28 cellular contexts compared by ENCODE assay signal in the genomic region with DNA sequence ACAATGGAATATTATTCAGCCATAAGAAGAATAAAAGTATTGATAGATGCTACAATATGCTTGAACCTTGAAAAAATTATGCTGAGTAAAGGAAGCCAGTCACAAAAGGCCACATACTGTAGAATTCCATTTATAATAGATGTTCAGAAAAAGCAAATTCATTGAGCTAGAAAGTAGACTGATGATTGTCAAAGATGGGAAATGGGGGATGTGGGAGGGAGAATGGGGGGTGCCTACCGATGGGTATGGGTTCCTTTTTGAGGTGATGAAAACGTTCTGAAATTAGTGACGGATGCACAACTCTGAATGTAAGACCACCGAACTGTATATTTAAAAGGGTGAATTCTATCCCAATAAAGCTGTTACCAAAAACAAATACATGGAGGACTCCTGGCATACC.
"Had no signal": no experiment of that assay in that cellular context is flagged by ENCODE, and none has a peak within 500 bp of the region (broad histone marks: within the 10 kb centered on the region; RNA-seq: fewer than 3 reads in every experiment).

No MANE protein-coding gene starts in this region.

- H3K4me3 ChIP-seq: coronary artery, esophagus muscularis mucosa, heart right ventricle, left ventricle myocardium inferior, lower lobe of right lung, psoas muscle, skin epidermis, stomach, thyroid gland had no signal

- FAIRE-seq: endothelial cell of umbilical vein had no signal

- H3K27ac ChIP-seq: coronary artery, esophagus muscularis mucosa, foreskin keratinocyte, left ventricle myocardium inferior, lower lobe of right lung, psoas muscle, stomach, thyroid gland had no signal

- H3K27ac Mint-ChIP-seq: nephron progenitor cell had no signal

- DNase-seq: dermis blood vessel endothelial cell; effector memory CD4-positive, alpha-beta T cell; foreskin keratinocyte; glutamatergic neuron; heart right ventricle; hippocampal formation; immature natural killer cell; islet precursor cell; kidney glomerular epithelial cell; left colon; left ventricle myocardium inferior; lower lobe of right lung; naive thymus-derived CD8-positive, alpha-beta T cell; nephron progenitor cell; nucleus accumbens; psoas muscle; right cardiac atrium; stimulated activated CD4-positive, alpha-beta T cell treated with anti-CD3 and anti-CD28 coated beads, Interleukin-15, amount 100 ng/mL, for 24 hours; stimulated activated CD4-positive, alpha-beta T cell treated with anti-CD3 and anti-CD28 coated beads, Interleukin-4, amount 100 ng/mL, for 1 hour; stimulated activated CD8-positive, alpha-beta memory T cell treated with anti-CD3 and anti-CD28 coated beads, Interleukin-4, amount 100 ng/mL, for 48 hours; stimulated activated naive CD4-positive, alpha-beta T cell treated with Interleukin-2 at 50 U/mL for 16 hours; stomach; thyroid gland had no signal

- H3K9me3 ChIP-seq: esophagus muscularis mucosa, heart right ventricle, left ventricle myocardium inferior, lower lobe of right lung, psoas muscle, stomach, thyroid gland had no signal

- H3K4me3 Mint-ChIP-seq: immature natural killer cell; naive thymus-derived CD8-positive, alpha-beta T cell; nephron progenitor cell; type B pancreatic cell had no signal

- H3K27me3 Mint-ChIP-seq: naive thymus-derived CD8-positive, alpha-beta T cell; type B pancreatic cell had no signal

- H3K27me3 ChIP-seq: esophagus muscularis mucosa, foreskin keratinocyte, heart right ventricle, stomach, thyroid gland had no signal

- H3K9me3 Mint-ChIP-seq: immature natural killer cell; naive thymus-derived CD8-positive, alpha-beta T cell; nephron progenitor cell; type B pancreatic cell had no signal

- ATAC-seq: foreskin keratinocyte; heart right ventricle; left colon; lower lobe of right lung; naive thymus-derived CD8-positive, alpha-beta T cell; psoas muscle; right cardiac atrium had no signal
